ENCODE assay signal across 2 cellular contexts in the genomic region with DNA sequence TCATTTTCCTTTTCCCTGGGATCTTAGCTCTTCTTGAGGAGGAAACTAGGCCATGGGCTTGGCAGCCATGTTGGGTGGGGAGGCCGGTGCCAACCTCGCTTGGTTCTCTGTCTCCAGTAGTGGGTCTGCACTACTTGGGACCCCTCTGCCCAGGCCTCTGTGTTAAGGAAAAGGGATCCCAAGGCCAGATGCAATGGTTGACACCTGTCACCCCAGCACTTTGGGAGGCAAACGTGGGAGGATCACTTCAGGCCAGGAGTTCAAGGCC.
TF ChIP-seq lines count a peak whose summit lies in the region.

No MANE protein-coding gene starts in this region.

TF ChIP-seq in SK-N-SH, 30 proteins besides CTCF, POLR2A, EP300 and RAD21:
- TF ChIP-seq YY1 (IDR thresholded peaks at IDR 0.05; ENCODE audit: low read depth), result 0 out of 2 replicates have a peak, but pooled peaks have one; percentile 41
- TF ChIP-seq, protein P1, sequence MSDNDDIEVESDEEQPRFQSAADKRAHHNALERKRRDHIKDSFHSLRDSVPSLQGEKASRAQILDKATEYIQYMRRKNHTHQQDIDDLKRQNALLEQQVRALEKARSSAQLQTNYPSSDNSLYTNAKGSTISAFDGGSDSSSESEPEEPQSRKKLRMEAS (IDR thresholded peaks at IDR 0.05; ENCODE audit: low read depth), result no peak
TF ChIP-seq in SK-N-SH: peak in this region for 1.

TF ChIP-seq in SK-N-SH treated with all-trans-retinoic acid at 6 μM for 48 hours, 23 proteins besides CTCF, POLR2A, EP300 and RAD21:
- TF ChIP-seq, protein P2, sequence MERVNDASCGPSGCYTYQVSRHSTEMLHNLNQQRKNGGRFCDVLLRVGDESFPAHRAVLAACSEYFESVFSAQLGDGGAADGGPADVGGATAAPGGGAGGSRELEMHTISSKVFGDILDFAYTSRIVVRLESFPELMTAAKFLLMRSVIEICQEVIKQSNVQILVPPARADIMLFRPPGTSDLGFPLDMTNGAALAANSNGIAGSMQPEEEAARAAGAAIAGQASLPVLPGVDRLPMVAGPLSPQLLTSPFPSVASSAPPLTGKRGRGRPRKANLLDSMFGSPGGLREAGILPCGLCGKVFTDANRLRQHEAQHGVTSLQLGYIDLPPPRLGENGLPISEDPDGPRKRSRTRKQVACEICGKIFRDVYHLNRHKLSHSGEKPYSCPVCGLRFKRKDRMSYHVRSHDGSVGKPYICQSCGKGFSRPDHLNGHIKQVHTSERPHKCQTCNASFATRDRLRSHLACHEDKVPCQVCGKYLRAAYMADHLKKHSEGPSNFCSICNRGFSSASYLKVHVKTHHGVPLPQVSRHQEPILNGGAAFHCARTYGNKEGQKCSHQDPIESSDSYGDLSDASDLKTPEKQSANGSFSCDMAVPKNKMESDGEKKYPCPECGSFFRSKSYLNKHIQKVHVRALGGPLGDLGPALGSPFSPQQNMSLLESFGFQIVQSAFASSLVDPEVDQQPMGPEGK (CRISPR knock-in tag; IDR thresholded peaks at IDR 0.05; ENCODE audit: borderline replicate concordance), result no peak
- TF ChIP-seq, protein P3, sequence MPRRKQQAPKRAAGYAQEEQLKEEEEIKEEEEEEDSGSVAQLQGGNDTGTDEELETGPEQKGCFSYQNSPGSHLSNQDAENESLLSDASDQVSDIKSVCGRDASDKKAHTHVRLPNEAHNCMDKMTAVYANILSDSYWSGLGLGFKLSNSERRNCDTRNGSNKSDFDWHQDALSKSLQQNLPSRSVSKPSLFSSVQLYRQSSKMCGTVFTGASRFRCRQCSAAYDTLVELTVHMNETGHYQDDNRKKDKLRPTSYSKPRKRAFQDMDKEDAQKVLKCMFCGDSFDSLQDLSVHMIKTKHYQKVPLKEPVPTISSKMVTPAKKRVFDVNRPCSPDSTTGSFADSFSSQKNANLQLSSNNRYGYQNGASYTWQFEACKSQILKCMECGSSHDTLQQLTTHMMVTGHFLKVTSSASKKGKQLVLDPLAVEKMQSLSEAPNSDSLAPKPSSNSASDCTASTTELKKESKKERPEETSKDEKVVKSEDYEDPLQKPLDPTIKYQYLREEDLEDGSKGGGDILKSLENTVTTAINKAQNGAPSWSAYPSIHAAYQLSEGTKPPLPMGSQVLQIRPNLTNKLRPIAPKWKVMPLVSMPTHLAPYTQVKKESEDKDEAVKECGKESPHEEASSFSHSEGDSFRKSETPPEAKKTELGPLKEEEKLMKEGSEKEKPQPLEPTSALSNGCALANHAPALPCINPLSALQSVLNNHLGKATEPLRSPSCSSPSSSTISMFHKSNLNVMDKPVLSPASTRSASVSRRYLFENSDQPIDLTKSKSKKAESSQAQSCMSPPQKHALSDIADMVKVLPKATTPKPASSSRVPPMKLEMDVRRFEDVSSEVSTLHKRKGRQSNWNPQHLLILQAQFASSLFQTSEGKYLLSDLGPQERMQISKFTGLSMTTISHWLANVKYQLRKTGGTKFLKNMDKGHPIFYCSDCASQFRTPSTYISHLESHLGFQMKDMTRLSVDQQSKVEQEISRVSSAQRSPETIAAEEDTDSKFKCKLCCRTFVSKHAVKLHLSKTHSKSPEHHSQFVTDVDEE (CRISPR knock-in tag; IDR thresholded peaks at IDR 0.05), result no peak
- TF ChIP-seq, protein P4, sequence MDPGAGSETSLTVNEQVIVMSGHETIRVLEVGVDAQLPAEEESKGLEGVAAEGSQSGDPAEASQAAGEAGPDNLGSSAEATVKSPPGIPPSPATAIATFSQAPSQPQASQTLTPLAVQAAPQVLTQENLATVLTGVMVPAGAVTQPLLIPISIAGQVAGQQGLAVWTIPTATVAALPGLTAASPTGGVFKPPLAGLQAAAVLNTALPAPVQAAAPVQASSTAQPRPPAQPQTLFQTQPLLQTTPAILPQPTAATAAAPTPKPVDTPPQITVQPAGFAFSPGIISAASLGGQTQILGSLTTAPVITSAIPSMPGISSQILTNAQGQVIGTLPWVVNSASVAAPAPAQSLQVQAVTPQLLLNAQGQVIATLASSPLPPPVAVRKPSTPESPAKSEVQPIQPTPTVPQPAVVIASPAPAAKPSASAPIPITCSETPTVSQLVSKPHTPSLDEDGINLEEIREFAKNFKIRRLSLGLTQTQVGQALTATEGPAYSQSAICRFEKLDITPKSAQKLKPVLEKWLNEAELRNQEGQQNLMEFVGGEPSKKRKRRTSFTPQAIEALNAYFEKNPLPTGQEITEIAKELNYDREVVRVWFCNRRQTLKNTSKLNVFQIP (CRISPR knock-in tag; IDR thresholded peaks at IDR 0.05; ENCODE audit: borderline replicate concordance, low read depth), result no peak
- TF ChIP-seq, protein P5, sequence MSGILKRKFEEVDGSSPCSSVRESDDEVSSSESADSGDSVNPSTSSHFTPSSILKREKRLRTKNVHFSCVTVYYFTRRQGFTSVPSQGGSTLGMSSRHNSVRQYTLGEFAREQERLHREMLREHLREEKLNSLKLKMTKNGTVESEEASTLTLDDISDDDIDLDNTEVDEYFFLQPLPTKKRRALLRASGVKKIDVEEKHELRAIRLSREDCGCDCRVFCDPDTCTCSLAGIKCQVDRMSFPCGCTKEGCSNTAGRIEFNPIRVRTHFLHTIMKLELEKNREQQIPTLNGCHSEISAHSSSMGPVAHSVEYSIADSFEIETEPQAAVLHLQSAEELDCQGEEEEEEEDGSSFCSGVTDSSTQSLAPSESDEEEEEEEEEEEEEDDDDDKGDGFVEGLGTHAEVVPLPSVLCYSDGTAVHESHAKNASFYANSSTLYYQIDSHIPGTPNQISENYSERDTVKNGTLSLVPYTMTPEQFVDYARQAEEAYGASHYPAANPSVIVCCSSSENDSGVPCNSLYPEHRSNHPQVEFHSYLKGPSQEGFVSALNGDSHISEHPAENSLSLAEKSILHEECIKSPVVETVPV (CRISPR knock-in tag; IDR thresholded peaks at IDR 0.05), result no peak
- TF ChIP-seq OSR1 (CRISPR knock-in tag; IDR thresholded peaks at IDR 0.05) (no peak), ZNF70 (CRISPR knock-in tag; IDR thresholded peaks at IDR 0.05) (no peak), PPARA (CRISPR knock-in tag; IDR thresholded peaks at IDR 0.05; ENCODE audit: borderline replicate concordance) (no peak), ARNTL (CRISPR knock-in tag; IDR thresholded peaks at IDR 0.05; ENCODE audit: borderline replicate concordance, low read depth) (no peak)
- TF ChIP-seq, protein P6, sequence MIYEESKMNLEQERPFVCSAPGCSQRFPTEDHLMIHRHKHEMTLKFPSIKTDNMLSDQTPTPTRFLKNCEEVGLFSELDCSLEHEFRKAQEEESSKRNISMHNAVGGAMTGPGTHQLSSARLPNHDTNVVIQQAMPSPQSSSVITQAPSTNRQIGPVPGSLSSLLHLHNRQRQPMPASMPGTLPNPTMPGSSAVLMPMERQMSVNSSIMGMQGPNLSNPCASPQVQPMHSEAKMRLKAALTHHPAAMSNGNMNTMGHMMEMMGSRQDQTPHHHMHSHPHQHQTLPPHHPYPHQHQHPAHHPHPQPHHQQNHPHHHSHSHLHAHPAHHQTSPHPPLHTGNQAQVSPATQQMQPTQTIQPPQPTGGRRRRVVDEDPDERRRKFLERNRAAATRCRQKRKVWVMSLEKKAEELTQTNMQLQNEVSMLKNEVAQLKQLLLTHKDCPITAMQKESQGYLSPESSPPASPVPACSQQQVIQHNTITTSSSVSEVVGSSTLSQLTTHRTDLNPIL (CRISPR knock-in tag; IDR thresholded peaks at IDR 0.05; ENCODE audit: low read depth), result no peak
